ENCODE assay signal across 15 cellular contexts in the genomic region with DNA sequence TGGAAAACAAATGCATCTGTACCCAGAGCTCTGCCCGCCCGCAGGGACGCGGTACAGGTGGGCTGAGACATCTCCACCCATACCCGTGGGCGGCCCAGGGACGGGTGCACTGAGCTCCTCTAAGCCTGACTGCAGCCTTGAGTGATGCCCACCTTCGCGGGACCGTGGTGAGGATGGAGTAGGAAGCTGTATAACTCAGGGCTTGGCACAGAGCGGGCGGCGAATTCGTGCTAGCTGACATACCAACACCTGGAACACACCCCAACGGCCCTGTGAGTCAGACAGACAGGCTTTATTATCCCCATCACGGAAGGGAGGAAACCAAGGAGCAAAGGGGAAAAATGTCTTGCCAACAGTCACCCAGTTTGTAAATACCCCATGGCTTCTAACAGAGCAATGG.
A peak's percentile ranks its signal among the peaks of the same experiment; 100 is the strongest.
DNase-seq lines count a peak whose midpoint lies in the region; ATAC-seq and TF ChIP-seq lines count a peak whose summit lies in the region.
"Had no signal": no experiment of that assay in that cellular context is flagged by ENCODE, and none has a peak within 500 bp of the region (broad histone marks: within the 10 kb centered on the region; RNA-seq: fewer than 3 reads in every experiment).

No MANE protein-coding gene starts in this region.

- DNase-seq in HPDE6-E6E7 (ENCODE audit: extremely low spot score) (peak; percentile 11), breast epithelium (ENCODE audit: low spot score in 2 of 2) (peak in 1 of 2 donors; percentile 29), islet precursor cell (peak; percentile 38), ureter (ENCODE audit: low spot score) (no peak), chondrocyte (ENCODE audit: low spot score) (no peak)
- no peak for DNase-seq in stimulated activated effector memory CD8-positive, alpha-beta T cell treated with anti-CD3 and anti-CD28 coated beads, Interleukin-12 subunit alpha, Interleukin-12 subunit beta, amount 100 ng/mL, for 72 hours (ENCODE audit: low spot score in 2 of 2)
- DNase-seq in activated T-cell treated with anti-CD3 and anti-CD28 coated beads, Interleukin-2, amount 50 U/mL, for 24 hours = no peak
- DNase-seq: CD4-positive, alpha-beta memory T cell; MV-4-11; NCI-H1436; NCI-H2029 treated with DMSO at 0.1 percent for 48 hours; NCI-H2171 treated with DMSO at 0.1 percent for 48 hours; NCI-H774 had no signal

- H3K36me3 ChIP-seq in breast epithelium = no peaks in the 10 kb centered on the region

- intact Hi-C loops in breast epithelium (cut with DNase I; ENCODE audit: low total_unique reads) = no loop called here

- peak overlapping the region; percentile 9 for H3K27ac Mint-ChIP-seq in stimulated activated effector memory CD8-positive, alpha-beta T cell treated with anti-CD3 and anti-CD28 coated beads, Interleukin-12 subunit alpha, Interleukin-12 subunit beta, amount 100 ng/mL, for 72 hours
- no peak overlapping the region for H3K27ac Mint-ChIP-seq in activated T-cell treated with anti-CD3 and anti-CD28 coated beads, Interleukin-2, amount 50 U/mL, for 24 hours
- H3K27ac Mint-ChIP-seq in chondrocyte (ENCODE audit: unreplicated experiment) = no peak overlapping the region
- H3K27ac Mint-ChIP-seq: B cell; CD4-positive, alpha-beta memory T cell had no signal

- no peak for TF ChIP-seq CTCF in breast epithelium (IDR thresholded peaks at IDR 0.05)
- no peak for TF ChIP-seq CTCF in chondrocyte (IDR thresholded peaks at IDR 0.05)

- H3K27ac ChIP-seq in breast epithelium = peak overlapping the region; percentile 18 to 52
- H3K27ac ChIP-seq: HL-60 had no signal

- H3K4me1 ChIP-seq in breast epithelium = no peaks in the 10 kb centered on the region

- H3K27me3 Mint-ChIP-seq in activated T-cell treated with anti-CD3 and anti-CD28 coated beads, Interleukin-2, amount 50 U/mL, for 24 hours = no peaks in the 10 kb centered on the region
- H3K27me3 Mint-ChIP-seq in chondrocyte (ENCODE audit: low read depth) = no peaks in the 10 kb centered on the region
- H3K27me3 Mint-ChIP-seq: B cell; CD4-positive, alpha-beta memory T cell had no signal

- no peak for TF ChIP-seq POLR2A in breast epithelium (IDR thresholded peaks at IDR 0.05)

- H3K4me3 Mint-ChIP-seq in stimulated activated effector memory CD8-positive, alpha-beta T cell treated with anti-CD3 and anti-CD28 coated beads, Interleukin-12 subunit alpha, Interleukin-12 subunit beta, amount 100 ng/mL, for 72 hours = no peak overlapping the region
- H3K4me3 Mint-ChIP-seq in activated T-cell treated with anti-CD3 and anti-CD28 coated beads, Interleukin-2, amount 50 U/mL, for 24 hours = no peak overlapping the region
- no peak overlapping the region for H3K4me3 Mint-ChIP-seq in chondrocyte (ENCODE audit: unreplicated experiment)
- H3K4me3 Mint-ChIP-seq: B cell; CD4-positive, alpha-beta memory T cell had no signal

- ATAC-seq in stimulated activated effector memory CD8-positive, alpha-beta T cell treated with anti-CD3 and anti-CD28 coated beads, Interleukin-12 subunit alpha, Interleukin-12 subunit beta, amount 100 ng/mL, for 72 hours = no peak

- H3K27me3 ChIP-seq in breast epithelium = no peaks in the 10 kb centered on the region

- H3K4me1 Mint-ChIP-seq in stimulated activated effector memory CD8-positive, alpha-beta T cell treated with anti-CD3 and anti-CD28 coated beads, Interleukin-12 subunit alpha, Interleukin-12 subunit beta, amount 100 ng/mL, for 72 hours = no peaks in the 10 kb centered on the region
- H3K4me1 Mint-ChIP-seq in activated T-cell treated with anti-CD3 and anti-CD28 coated beads, Interleukin-2, amount 50 U/mL, for 24 hours (ENCODE audit: low read depth) = no peaks in the 10 kb centered on the region
- H3K4me1 Mint-ChIP-seq in chondrocyte (ENCODE audit: low read depth) = peaks cover 29% of the 10 kb centered on the region
- H3K4me1 Mint-ChIP-seq: B cell; CD4-positive, alpha-beta memory T cell had no signal

- H3K4me3 ChIP-seq in breast epithelium = no peak overlapping the region

- no peaks in the 10 kb centered on the region for H3K9me3 Mint-ChIP-seq in stimulated activated effector memory CD8-positive, alpha-beta T cell treated with anti-CD3 and anti-CD28 coated beads, Interleukin-12 subunit alpha, Interleukin-12 subunit beta, amount 100 ng/mL, for 72 hours
- no peaks in the 10 kb centered on the region for H3K9me3 Mint-ChIP-seq in activated T-cell treated with anti-CD3 and anti-CD28 coated beads, Interleukin-2, amount 50 U/mL, for 24 hours
- H3K9me3 Mint-ChIP-seq in chondrocyte (ENCODE audit: low read depth) = no peaks in the 10 kb centered on the region
- H3K9me3 Mint-ChIP-seq: CD4-positive, alpha-beta memory T cell had no signal

- H3K9me3 ChIP-seq in breast epithelium = no peaks in the 10 kb centered on the region

- H3K36me3 Mint-ChIP-seq in stimulated activated effector memory CD8-positive, alpha-beta T cell treated with anti-CD3 and anti-CD28 coated beads, Interleukin-12 subunit alpha, Interleukin-12 subunit beta, amount 100 ng/mL, for 72 hours = no peaks in the 10 kb centered on the region
- no peaks in the 10 kb centered on the region for H3K36me3 Mint-ChIP-seq in activated T-cell treated with anti-CD3 and anti-CD28 coated beads, Interleukin-2, amount 50 U/mL, for 24 hours (ENCODE audit: low read depth)
- H3K36me3 Mint-ChIP-seq in chondrocyte (ENCODE audit: low read depth) = peaks cover 12% of the 10 kb centered on the region

Comparison
In these comparisons a context has a peak if more than half of its experiments do, and no peak if none do; other contexts are left out.
1. DNase-seq: peak in HPDE6-E6E7 (single experiment) and islet precursor cell (single experiment); none in stimulated activated effector memory CD8-positive, alpha-beta T cell treated with anti-CD3 and anti-CD28 coated beads, Interleukin-12 subunit alpha, Interleukin-12 subunit beta, amount 100 ng/mL, for 72 hours (0 of 2), ureter (single experiment), activated T-cell treated with anti-CD3 and anti-CD28 coated beads, Interleukin-2, amount 50 U/mL, for 24 hours (single experiment) and chondrocyte (single experiment).